8 cellular contexts compared by ENCODE assay signal in genomic region chr3:54121404-54122045, GRCh38. TPM values are rescaled to one million over a fixed set of nuclear protein-coding genes. Genes with fewer than 3 reads are reported as not detected.
DNase-seq lines count a peak whose midpoint lies in the region; ATAC-seq and TF ChIP-seq lines count a peak whose summit lies in the region.

No MANE protein-coding gene starts in this region.

- no peak overlapping the region for H3K27ac Mint-ChIP-seq in activated CD4-positive, alpha-beta T cell treated with anti-CD3 and anti-CD28 coated beads, Interleukin-2, amount 10 ng/mL, durations not matched to agents 24 days and 14 days

- TF ChIP-seq CTCF in GM13977 (IDR thresholded peaks at IDR 0.05; ENCODE audit: extremely low read depth, insufficient read depth, missing control alignments) (no peak), KMS-11 (conservative IDR thresholded peaks at IDR 0.05; ENCODE audit: low read depth, low read length) (no peak)

- H3K4me2 ChIP-seq in KMS-11 = no peak overlapping the region

- H2AFZ ChIP-seq in KMS-11 (ENCODE audit: low read depth) = peak overlapping the region; percentile 30; the same call in 1 of the 2 replicates

- H3K27ac ChIP-seq in KMS-11 = no peak overlapping the region

- peaks cover 2% of the 10 kb centered on the region for H3K4me1 Mint-ChIP-seq in activated CD4-positive, alpha-beta T cell treated with anti-CD3 and anti-CD28 coated beads, Interleukin-2, amount 10 ng/mL, durations not matched to agents 24 days and 14 days

- H3K4me3 ChIP-seq in KMS-11 (IDR thresholded peaks at IDR 0.05; ENCODE audit: insufficient read depth, low read depth, low read length) = no peak overlapping the region

- no peak overlapping the region for H3K9ac ChIP-seq in KMS-11

- H3K4me1 ChIP-seq in KMS-11 (ENCODE audit: low read depth, poor library complexity, severe bottlenecking) = no peaks in the 10 kb centered on the region

- DNase-seq in GM13977 (ENCODE audit: low spot score) (peak; percentile 47), germinal center (ENCODE audit: low spot score) (peak; percentile 47), retina (peak; percentile 65), DMS153 (lab: John Stamatoyannopoulos, UW) (no peak), glomerular visceral epithelial cell (ENCODE audit: extremely low spot score) (no peak)
- DNase-seq in activated CD4-positive, alpha-beta T cell treated with anti-CD3 and anti-CD28 coated beads, Interleukin-2, amount 10 ng/mL, durations not matched to agents 24 days and 14 days = no peak

- no peaks in the 10 kb centered on the region for H3K79me2 ChIP-seq in KMS-11 (ENCODE audit: insufficient read depth, low read depth)

- no peaks in the 10 kb centered on the region for H3K36me3 ChIP-seq in KMS-11 (ENCODE audit: insufficient read depth)

- H3K4me3 Mint-ChIP-seq in activated CD4-positive, alpha-beta T cell treated with anti-CD3 and anti-CD28 coated beads, Interleukin-2, amount 10 ng/mL, durations not matched to agents 24 days and 14 days = no peak overlapping the region

- H3K27me3 ChIP-seq in KMS-11 (ENCODE audit: insufficient read depth, low read depth) = no peaks in the 10 kb centered on the region

- peaks cover under 1% of the 10 kb centered on the region for H3K9me3 Mint-ChIP-seq in activated CD4-positive, alpha-beta T cell treated with anti-CD3 and anti-CD28 coated beads, Interleukin-2, amount 10 ng/mL, durations not matched to agents 24 days and 14 days

- peaks cover 40% of the 10 kb centered on the region for H3K27me3 Mint-ChIP-seq in activated CD4-positive, alpha-beta T cell treated with anti-CD3 and anti-CD28 coated beads, Interleukin-2, amount 10 ng/mL, durations not matched to agents 24 days and 14 days

- no peak for ATAC-seq in HG03378 (IDR thresholded peaks at IDR 0.05; ENCODE audit: unreplicated experiment)

- H3K36me3 Mint-ChIP-seq in activated CD4-positive, alpha-beta T cell treated with anti-CD3 and anti-CD28 coated beads, Interleukin-2, amount 10 ng/mL, durations not matched to agents 24 days and 14 days (ENCODE audit: low read depth) = peaks cover 2% of the 10 kb centered on the region

- H4K20me1 ChIP-seq in KMS-11 (ENCODE audit: insufficient read depth) = no peaks in the 10 kb centered on the region

- intact Hi-C loops in activated CD4-positive, alpha-beta T cell treated with anti-CD3 and anti-CD28 coated beads, Interleukin-2, amount 10 ng/mL, durations not matched to agents 24 days and 14 days (cut with micrococcal nuclease) = no loop called here

- in situ Hi-C loops in GM13977 (cut with MboI; ENCODE audit: low pct_unique_long_range_greater_than_20kb, low sequenced_read_pairs, unreplicated experiment) = no loop called here

RNA-seq across cellular contexts. Expression of gene CACNA2D3, which starts 0.8 kb away (rescaled TPM):
- total RNA-seq in activated CD4-positive, alpha-beta T cell treated with anti-CD3 and anti-CD28 coated beads, Interleukin-2, amount 10 ng/mL, durations not matched to agents 24 days and 14 days = not detected in 2 replicates

Comparison
In these comparisons a context has a peak if more than half of its experiments do, and no peak if none do; other contexts are left out.
1. DNase-seq: peak in GM13977 (single experiment), germinal center (single experiment) and retina (single experiment); none in DMS153 (single experiment), glomerular visceral epithelial cell (single experiment) and activated CD4-positive, alpha-beta T cell treated with anti-CD3 and anti-CD28 coated beads, Interleukin-2, amount 10 ng/mL, durations not matched to agents 24 days and 14 days (single experiment).